ENCODE assay signal across 20 cellular contexts in genomic region chr10:70254795-70255328, GRCh38. TPM values are rescaled to one million over a fixed set of nuclear protein-coding genes. Genes with fewer than 3 reads are reported as not detected.
DNase-seq lines count a peak whose midpoint lies in the region; ATAC-seq lines count a peak whose summit lies in the region.
"Had no signal": no experiment of that assay in that cellular context is flagged by ENCODE, and none has a peak within 500 bp of the region (broad histone marks: within the 10 kb centered on the region; RNA-seq: fewer than 3 reads in every experiment).

No MANE protein-coding gene starts in this region.

- H3K4ac ChIP-seq in neuronal stem cell (ENCODE audit: low read length), result no peak overlapping the region

- no peaks in the 10 kb centered on the region for H3K79me1 ChIP-seq in neuronal stem cell (ENCODE audit: low read depth, low read length)

- no peaks in the 10 kb centered on the region for H3K36me3 ChIP-seq in neuronal stem cell (replicated peaks in 1 of 2; ENCODE audit: control insufficient read depth in 2 of 2, insufficient read depth in 2 of 2, low read length in 2 of 2)
- H3K36me3 ChIP-seq in aorta (ENCODE audit: control insufficient read depth in 1 of 2, insufficient read depth in 2 of 2, low read length in 1 of 2), result no peaks in the 10 kb centered on the region
- H3K36me3 ChIP-seq: breast epithelium, heart left ventricle had no signal

- peaks cover 10% of the 10 kb centered on the region for H3K4me1 Mint-ChIP-seq in activated T-cell treated with anti-CD3 and anti-CD28 coated beads, Interleukin-2, amount 50 U/mL, for 72 hours (ENCODE audit: low read depth)
- no peaks in the 10 kb centered on the region for H3K4me1 Mint-ChIP-seq in central memory CD8-positive, alpha-beta T cell

- no peak for DNase-seq in activated T-cell treated with anti-CD3 and anti-CD28 coated beads, Interleukin-2, amount 50 U/mL, for 72 hours
- DNase-seq in activated T-cell treated with anti-CD3 and anti-CD28 coated beads, Interleukin-2, amount 50 U/mL, for 1 hour, result no peak
- DNase-seq in central memory CD8-positive, alpha-beta T cell (ENCODE audit: low spot score in 2 of 2), result no peak
- DNase-seq in neuronal stem cell (ENCODE audit: low spot score) (no peak), aorta (no peak), superior temporal gyrus (ENCODE audit: extremely low spot score) (no peak), NCI-H128 (lab: John Stamatoyannopoulos, UW; ENCODE audit: unreplicated experiment) (no peak)
- no peak for DNase-seq in effector CD4-positive, alpha-beta T cell
- DNase-seq: activated CD4-positive, CD25-positive, alpha-beta regulatory T cell treated with anti-CD3 and anti-CD28 coated beads, Interleukin-2, amount 50 U/mL, for 72 hours; heart left ventricle; NCI-H1436 treated with DMSO at 0.1 percent for 48 hours; NCI-H2227 treated with DMSO at 0.1 percent for 48 hours; NK-92 treated with Interleukin-12 subunit alpha and Interleukin-12 subunit beta, amount 100 ng/mL, for 24 hours; SHP77 had no signal

- H3K14ac ChIP-seq in neuronal stem cell (ENCODE audit: low read length), result no peak overlapping the region

- H3K27ac ChIP-seq in neuronal stem cell (replicated peaks; ENCODE audit: low read length) (no peak overlapping the region), aorta (ENCODE audit: low read depth in 1 of 2, low read length in 2 of 2) (no peak overlapping the region)
- H3K27ac ChIP-seq: heart left ventricle had no signal

- H3K36me3 Mint-ChIP-seq in activated T-cell treated with anti-CD3 and anti-CD28 coated beads, Interleukin-2, amount 50 U/mL, for 72 hours (ENCODE audit: insufficient read depth in 2 of 2), result no peaks in the 10 kb centered on the region
- H3K36me3 Mint-ChIP-seq in central memory CD8-positive, alpha-beta T cell (ENCODE audit: insufficient read depth), result no peaks in the 10 kb centered on the region
- H3K36me3 Mint-ChIP-seq: natural killer cell treated with Interleukin-12 subunit alpha and Interleukin-12 subunit beta and Interleukin-15 and Interleukin-18, amount 100 ng/mL, for 72 hours had no signal

- no CpG with 5 or more reads among the region's 40 CpGs for WGBS in neuronal stem cell (ENCODE audit: extremely low coverage in 2 of 2, insufficient read length in 2 of 2, insufficient replicate concordance in 1 of 2), 2 donors
- WGBS in aorta, 2 donors, result 48 to 50% methylated on average over 40 of the region's 40 CpGs

- no peak overlapping the region for H2AFZ ChIP-seq in neuronal stem cell (ENCODE audit: low read length)

- H3K23ac ChIP-seq in neuronal stem cell (ENCODE audit: low read depth, low read length, poor library complexity), result no peak overlapping the region

- no peak overlapping the region for H2BK120ac ChIP-seq in neuronal stem cell (ENCODE audit: low read depth, low read length)

- H3K18ac ChIP-seq in neuronal stem cell (ENCODE audit: low read length), result peak overlapping the region; percentile 30

- no peak overlapping the region for H3K27ac Mint-ChIP-seq in activated T-cell treated with anti-CD3 and anti-CD28 coated beads, Interleukin-2, amount 50 U/mL, for 72 hours
- no peak overlapping the region for H3K27ac Mint-ChIP-seq in central memory CD8-positive, alpha-beta T cell (ENCODE audit: low read depth)
- H3K27ac Mint-ChIP-seq: progenitor cell of endocrine pancreas had no signal

- intact Hi-C loops in aorta (cut with DNase I), result no loop called here

- no peak overlapping the region for H2BK5ac ChIP-seq in neuronal stem cell (ENCODE audit: low read length)

- H4K8ac ChIP-seq in neuronal stem cell (ENCODE audit: low read depth, low read length), result no peak overlapping the region

- H2BK12ac ChIP-seq in neuronal stem cell (ENCODE audit: low read length), result no peak overlapping the region

- H3K9me3 ChIP-seq in neuronal stem cell (replicated peaks in 1 of 2; ENCODE audit: control insufficient read depth in 2 of 2, insufficient read depth in 1 of 2, low read depth in 1 of 2, low read length in 2 of 2) (peaks cover 0 to 3% of the 10 kb centered on the region in 2 donors), aorta (ENCODE audit: control insufficient read depth, low read length) (no peaks in the 10 kb centered on the region)
- H3K9me3 ChIP-seq: breast epithelium had no signal

- no peak overlapping the region for H3K4me2 ChIP-seq in neuronal stem cell (ENCODE audit: insufficient read depth, low read length, poor library complexity, severe bottlenecking)

- H4K91ac ChIP-seq in neuronal stem cell (ENCODE audit: low read depth, low read length, poor library complexity), result no peak overlapping the region

- H3K4me3 ChIP-seq in neuronal stem cell (ENCODE audit: low read length in 2 of 2), result no peak overlapping the region
- H3K4me3 ChIP-seq in aorta (ENCODE audit: low read length in 2 of 2), result no peak overlapping the region

- H2AK5ac ChIP-seq in neuronal stem cell (ENCODE audit: low read depth, low read length), result peak overlapping the region; percentile 48

- peak overlapping the region; percentile 66 to 80 for H3K4me3 Mint-ChIP-seq in activated T-cell treated with anti-CD3 and anti-CD28 coated beads, Interleukin-2, amount 50 U/mL, for 72 hours
- H3K4me3 Mint-ChIP-seq in central memory CD8-positive, alpha-beta T cell, result peak overlapping the region; percentile 42
- H3K4me3 Mint-ChIP-seq: natural killer cell treated with Interleukin-12 subunit alpha and Interleukin-12 subunit beta and Interleukin-15 and Interleukin-18, amount 100 ng/mL, for 72 hours had no signal

- ATAC-seq in activated T-cell treated with anti-CD3 and anti-CD28 coated beads, Interleukin-2, amount 50 U/mL, for 72 hours (replicated peaks in 1 of 2), result no peak
- peak; percentile 14 for ATAC-seq in central memory CD8-positive, alpha-beta T cell (replicated peaks; ENCODE audit: extremely low read depth, poor library complexity, severe bottlenecking)
- peak; percentile 45 for ATAC-seq in aorta (ENCODE audit: low FRiP score)

- peaks cover 0 to 5% of the 10 kb centered on the region in 2 donors for H3K4me1 ChIP-seq in neuronal stem cell (ENCODE audit: control insufficient read depth in 2 of 2, insufficient read depth in 1 of 2, low read depth in 1 of 2, low read length in 2 of 2)
- no peaks in the 10 kb centered on the region for H3K4me1 ChIP-seq in aorta (ENCODE audit: control insufficient read depth in 1 of 2, insufficient read depth in 2 of 2, low read length in 2 of 2)
- H3K4me1 ChIP-seq: breast epithelium had no signal

- H3K27me3 ChIP-seq in neuronal stem cell (ENCODE audit: control insufficient read depth in 3 of 3, insufficient read depth in 3 of 3, low read depth in 1 of 3, low read length in 3 of 3) (no peaks in the 10 kb centered on the region), aorta (ENCODE audit: control insufficient read depth in 1 of 2, insufficient read depth in 2 of 2, low read length in 1 of 2) (no peaks in the 10 kb centered on the region)
- H3K27me3 ChIP-seq: breast epithelium had no signal

- H2BK15ac ChIP-seq in neuronal stem cell (ENCODE audit: low read length), result no peak overlapping the region

- no peak overlapping the region for H3K9ac ChIP-seq in neuronal stem cell (ENCODE audit: low read depth, low read length, poor library complexity)

- H3K9me3 Mint-ChIP-seq in activated T-cell treated with anti-CD3 and anti-CD28 coated beads, Interleukin-2, amount 50 U/mL, for 72 hours, result no peaks in the 10 kb centered on the region
- no peaks in the 10 kb centered on the region for H3K9me3 Mint-ChIP-seq in central memory CD8-positive, alpha-beta T cell
- H3K9me3 Mint-ChIP-seq: natural killer cell treated with Interleukin-12 subunit alpha and Interleukin-12 subunit beta and Interleukin-15 and Interleukin-18, amount 100 ng/mL, for 72 hours had no signal

- peaks cover 58% of the 10 kb centered on the region for H3K27me3 Mint-ChIP-seq in activated T-cell treated with anti-CD3 and anti-CD28 coated beads, Interleukin-2, amount 50 U/mL, for 72 hours (ENCODE audit: low read depth)
- H3K27me3 Mint-ChIP-seq in central memory CD8-positive, alpha-beta T cell, result peaks cover 41% of the 10 kb centered on the region
- H3K27me3 Mint-ChIP-seq: progenitor cell of endocrine pancreas had no signal

RNA-seq across cellular contexts. Expression of gene PPA1, which starts 21.6 kb away (rescaled TPM):
- 100 to 1,000 TPM; 274 to 290 TPM for total RNA-seq in activated T-cell treated with anti-CD3 and anti-CD28 coated beads, Interleukin-2, amount 50 U/mL, for 72 hours
- polyA plus RNA-seq in neuronal stem cell (2013, experiment 1 of 2), result 169 TPM
- 171 TPM for polyA plus RNA-seq in neuronal stem cell (2013, experiment 2 of 2)
- total RNA-seq in aorta, result 10 to 100 TPM; 66.7 to 79.8 TPM
- 100 to 1,000 TPM; 100 to 222 TPM for polyA plus RNA-seq in aorta

RNA-seq across cellular contexts. Expression of gene NPFFR1, which starts 28.9 kb away (rescaled TPM):
- total RNA-seq in activated T-cell treated with anti-CD3 and anti-CD28 coated beads, Interleukin-2, amount 50 U/mL, for 72 hours, result under 1 TPM in 1 of 2 donors, not detected in 1; 0.02 TPM
- 0.06 TPM for polyA plus RNA-seq in neuronal stem cell (2013, experiment 1 of 2)
- polyA plus RNA-seq in neuronal stem cell (2013, experiment 2 of 2), result 0.06 TPM
- under 1 TPM; 0.03 to 0.06 TPM for total RNA-seq in aorta
- polyA plus RNA-seq in aorta, result under 1 TPM in 1 of 2 donors, not detected in 1; under 0.01 TPM
- total RNA-seq: Daoy, fibroblast of lung, lung microvascular endothelial cell, progenitor cell of endocrine pancreas had no signal
- polyA plus RNA-seq: fibroblast of lung, heart left ventricle had no signal

Comparison
In these comparisons a context has a peak if more than half of its experiments do, and no peak if none do; other contexts are left out.
1. ATAC-seq: peak in central memory CD8-positive, alpha-beta T cell (single experiment) and aorta (single experiment); none in activated T-cell treated with anti-CD3 and anti-CD28 coated beads, Interleukin-2, amount 50 U/mL, for 72 hours (0 of 2).